Comparison of ENCODE assay signal across 29 cellular contexts in the genomic region with DNA sequence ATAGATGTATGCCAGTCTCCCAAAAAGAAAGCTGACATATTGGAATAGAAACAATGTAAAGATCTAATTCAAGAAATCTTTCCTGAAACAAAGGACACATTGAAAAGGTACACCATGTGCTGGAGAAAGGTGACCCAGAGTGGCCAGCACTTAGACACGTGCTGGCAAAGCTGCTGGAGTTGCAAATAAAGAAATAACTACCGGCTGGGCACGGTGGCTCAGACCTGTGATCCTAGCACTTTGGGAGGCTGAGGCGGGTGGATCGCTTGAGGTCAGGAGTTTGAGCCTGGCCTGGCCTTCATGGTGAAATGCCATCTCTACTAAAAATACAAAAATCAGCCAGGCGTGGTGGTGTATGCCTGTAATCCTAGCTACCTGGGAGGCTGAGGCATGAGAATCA. TPM values are rescaled to one million over a fixed set of nuclear protein-coding genes. Genes with fewer than 3 reads are reported as not detected.
"Had no signal": no experiment of that assay in that cellular context is flagged by ENCODE, and none has a peak within 500 bp of the region (broad histone marks: within the 10 kb centered on the region; RNA-seq: fewer than 3 reads in every experiment).

No MANE protein-coding gene starts in this region.

- H3K27me3 ChIP-seq: colonic mucosa, dorsolateral prefrontal cortex, esophagus muscularis mucosa, esophagus squamous epithelium, gastrocnemius medialis, gastroesophageal sphincter, heart left ventricle had no signal

- H3K27ac Mint-ChIP-seq: dendritic cell treated with granulocyte-macrophage colony-stimulating factor and Interleukin-4, amounts not matched to agents 40 ng/mL and 50 ng/mL, for 4 days; effector memory CD8-positive, alpha-beta T cell; endodermal cell had no signal

- H3K4me3 Mint-ChIP-seq: dendritic cell treated with granulocyte-macrophage colony-stimulating factor and Interleukin-4, amounts not matched to agents 40 ng/mL and 50 ng/mL, for 4 days; effector memory CD8-positive, alpha-beta T cell; endodermal cell had no signal

- FAIRE-seq: colon, endometrium, endothelial cell of umbilical vein, frontal cortex had no signal

- H3K9me3 ChIP-seq: colonic mucosa, esophagus muscularis mucosa, esophagus squamous epithelium, gastrocnemius medialis, gastroesophageal sphincter, heart left ventricle had no signal

- H3K27ac ChIP-seq: colonic mucosa, coronary artery, dorsolateral prefrontal cortex, epithelial cell of prostate, esophagus muscularis mucosa, esophagus squamous epithelium, foreskin keratinocyte, gastrocnemius medialis, gastroesophageal sphincter, heart left ventricle had no signal

- DNase-seq: colonic mucosa; cortex of kidney; dermis blood vessel endothelial cell; dorsolateral prefrontal cortex; effector CD4-positive, alpha-beta T cell; effector CD8-positive, alpha-beta T cell; effector memory CD4-positive, alpha-beta T cell; effector memory CD8-positive, alpha-beta T cell; endodermal cell; erythroblast; esophagus squamous epithelium; foreskin fibroblast; foreskin keratinocyte; foreskin melanocyte; gastrocnemius medialis; glutamatergic neuron; head of caudate nucleus; heart left ventricle had no signal

- H3K9me3 Mint-ChIP-seq: dendritic cell treated with granulocyte-macrophage colony-stimulating factor and Interleukin-4, amounts not matched to agents 40 ng/mL and 50 ng/mL, for 4 days; effector memory CD8-positive, alpha-beta T cell; endodermal cell had no signal

- H3K4me1 ChIP-seq: colonic mucosa, esophagus muscularis mucosa, esophagus squamous epithelium, foreskin keratinocyte, gastrocnemius medialis, gastroesophageal sphincter had no signal

- ATAC-seq: effector memory CD8-positive, alpha-beta T cell; esophagus mucosa; foreskin keratinocyte; gastrocnemius medialis; gastroesophageal sphincter; heart left ventricle had no signal

- H3K36me3 ChIP-seq: colonic mucosa, esophagus muscularis mucosa, esophagus squamous epithelium, gastrocnemius medialis, gastroesophageal sphincter had no signal

- H3K4me3 ChIP-seq: colonic mucosa, coronary artery, dorsolateral prefrontal cortex, esophagus muscularis mucosa, esophagus squamous epithelium, gastrocnemius medialis, gastroesophageal sphincter, heart left ventricle had no signal

RNA-seq across cellular contexts. Expression of a gene that starts 35.9 kb away (rescaled TPM):
- total RNA-seq: epithelial cell of proximal tubule had no signal
